14 cellular contexts compared by ENCODE assay signal in the genomic region with DNA sequence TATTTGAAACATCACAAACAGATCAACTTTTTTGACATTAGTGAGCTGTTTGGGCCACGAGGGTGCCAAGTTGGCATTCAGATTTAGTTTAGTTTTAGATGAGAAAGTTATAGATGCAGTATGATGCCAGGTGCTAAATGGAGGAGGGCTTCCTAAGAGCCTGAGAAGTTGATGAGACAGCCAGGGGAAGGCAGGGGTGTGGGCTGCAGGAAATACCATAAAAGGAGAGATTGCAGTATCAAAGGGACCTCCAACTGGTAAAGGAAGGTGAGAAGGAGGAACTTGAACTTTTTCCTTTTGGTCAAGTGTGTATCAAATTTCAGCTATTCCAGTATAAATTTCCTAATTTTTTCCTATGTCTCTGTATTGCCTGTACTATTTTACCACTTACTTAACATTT. TPM values are rescaled to one million over a fixed set of nuclear protein-coding genes. Genes with fewer than 3 reads are reported as not detected.
DNase-seq lines count a peak whose midpoint lies in the region; ATAC-seq and TF ChIP-seq lines count a peak whose summit lies in the region.
"Had no signal": no experiment of that assay in that cellular context is flagged by ENCODE, and none has a peak within 500 bp of the region (broad histone marks: within the 10 kb centered on the region; RNA-seq: fewer than 3 reads in every experiment).

No MANE protein-coding gene starts in this region.

- peak in 1 of 2 donors; percentile 52 for DNase-seq in cardiac muscle cell (ENCODE audit: low read depth in 1 of 2, low spot score in 1 of 2)
- no peak for DNase-seq in right cardiac atrium
- peak; percentile 39 for DNase-seq in M059J (ENCODE audit: low read depth)
- DNase-seq in activated naive CD8-positive, alpha-beta T cell treated with anti-CD3 and anti-CD28 coated beads for 36 hours = peak; percentile 5
- DNase-seq in progenitor cell of endocrine pancreas (ENCODE audit: low spot score, unreplicated experiment) = no peak
- no peak for DNase-seq in activated gamma-delta T cell treated with Interleukin-2 at 50 U/mL for 16 hours
- no peak for DNase-seq in coronary artery (ENCODE audit: low spot score)
- no peak for DNase-seq in amygdala (lab: John Stamatoyannopoulos, UW)
- DNase-seq: KG1, NCI-H526, T-helper 9 cell, testis had no signal

- H3K27me3 ChIP-seq in cardiac muscle cell (no peaks in the 10 kb centered on the region), right cardiac atrium (ENCODE audit: control insufficient read depth, insufficient read depth) (no peaks in the 10 kb centered on the region)
- H3K27me3 ChIP-seq: testis had no signal

- TF ChIP-seq CTCF in cardiac muscle cell (IDR thresholded peaks at IDR 0.05; ENCODE audit: low read depth, low read length) = no peak
- no peak for TF ChIP-seq CTCF in progenitor cell of endocrine pancreas (IDR thresholded peaks at IDR 0.05; ENCODE audit: unreplicated experiment)
- no peak for TF ChIP-seq CTCF in coronary artery (IDR thresholded peaks at IDR 0.05)

- H3K9me3 Mint-ChIP-seq in activated naive CD8-positive, alpha-beta T cell treated with anti-CD3 and anti-CD28 coated beads for 36 hours = peaks cover 3% of the 10 kb centered on the region
- H3K9me3 Mint-ChIP-seq in progenitor cell of endocrine pancreas (ENCODE audit: low read depth) = no peaks in the 10 kb centered on the region

- H3K27ac Mint-ChIP-seq in activated naive CD8-positive, alpha-beta T cell treated with anti-CD3 and anti-CD28 coated beads for 36 hours = no peak overlapping the region
- H3K27ac Mint-ChIP-seq in progenitor cell of endocrine pancreas = peak overlapping the region; percentile 33
- H3K27ac Mint-ChIP-seq: CD14-positive monocyte had no signal

- no peaks in the 10 kb centered on the region for H3K9me3 ChIP-seq in cardiac muscle cell (ENCODE audit: low read depth)
- no peaks in the 10 kb centered on the region for H3K9me3 ChIP-seq in right cardiac atrium (ENCODE audit: control insufficient read depth, low read length)
- H3K9me3 ChIP-seq: testis had no signal

- H3K4me3 ChIP-seq in cardiac muscle cell (peak overlapping the region; percentile 95), right cardiac atrium (ENCODE audit: low read length) (no peak overlapping the region), coronary artery (no peak overlapping the region)
- H3K4me3 ChIP-seq: lung had no signal

- peaks cover 16% of the 10 kb centered on the region for H3K4me1 ChIP-seq in cardiac muscle cell (ENCODE audit: low read depth)
- peaks cover 3% of the 10 kb centered on the region for H3K4me1 ChIP-seq in right cardiac atrium (ENCODE audit: control insufficient read depth, insufficient read depth, low read length)

- ATAC-seq in right cardiac atrium = no peak

- H3K36me3 ChIP-seq in cardiac muscle cell = no peaks in the 10 kb centered on the region

- intact Hi-C loops in right cardiac atrium (cut with DNase I) = loop anchor here in 2 of 4 donors (10.0 kb wide), 3 partner anchors 93 to 277 kb away; no protein-coding TSS in a partner anchor

- no peaks in the 10 kb centered on the region for H3K27me3 Mint-ChIP-seq in activated naive CD8-positive, alpha-beta T cell treated with anti-CD3 and anti-CD28 coated beads for 36 hours
- H3K27me3 Mint-ChIP-seq in progenitor cell of endocrine pancreas = peaks cover 38% of the 10 kb centered on the region

- no peaks in the 10 kb centered on the region for H3K36me3 Mint-ChIP-seq in activated naive CD8-positive, alpha-beta T cell treated with anti-CD3 and anti-CD28 coated beads for 36 hours
- H3K36me3 Mint-ChIP-seq in progenitor cell of endocrine pancreas (ENCODE audit: insufficient read depth) = no peaks in the 10 kb centered on the region

- 69% methylated on average over 1 of the region's 1 CpG for WGBS in right cardiac atrium

- H3K27ac ChIP-seq in cardiac muscle cell (no peak overlapping the region), right cardiac atrium (ENCODE audit: low read length) (no peak overlapping the region), coronary artery (no peak overlapping the region)
- H3K27ac ChIP-seq: testis had no signal

- peak overlapping the region; percentile 89 for H3K4me3 Mint-ChIP-seq in activated naive CD8-positive, alpha-beta T cell treated with anti-CD3 and anti-CD28 coated beads for 36 hours
- H3K4me3 Mint-ChIP-seq in progenitor cell of endocrine pancreas (ENCODE audit: low read depth) = peak overlapping the region; percentile 86

- peaks cover 25% of the 10 kb centered on the region for H3K4me1 Mint-ChIP-seq in activated naive CD8-positive, alpha-beta T cell treated with anti-CD3 and anti-CD28 coated beads for 36 hours
- peaks cover 29% of the 10 kb centered on the region for H3K4me1 Mint-ChIP-seq in progenitor cell of endocrine pancreas (ENCODE audit: low read depth)

RNA-seq across cellular contexts. Expression of a gene that starts 2.0 kb away (rescaled TPM):
- total RNA-seq in cardiac muscle cell (26.4 and 55.1 TPM in 2 replicates), right cardiac atrium (10 to 100 TPM; 17.1 to 27.4 (median 22.8) TPM), progenitor cell of endocrine pancreas (15.7 and 17.7 TPM in 2 replicates)
- polyA plus RNA-seq in cardiac muscle cell (32.6 and 32.8 TPM in 2 replicates), right cardiac atrium (8.1 TPM)
- total RNA-seq in M059J (2014; rRNA removed; shearing (Covaris generic)) = 12.7 and 26.3 TPM in 2 replicates
- total RNA-seq in activated naive CD8-positive, alpha-beta T cell treated with anti-CD3 and anti-CD28 coated beads for 36 hours = 10 to 100 TPM; 21.3 to 24.6 TPM

Comparison
In these comparisons a context has a peak if more than half of its experiments do, and no peak if none do; other contexts are left out.
1. DNase-seq: peak in M059J (single experiment) and activated naive CD8-positive, alpha-beta T cell treated with anti-CD3 and anti-CD28 coated beads for 36 hours (single experiment); none in right cardiac atrium (0 of 3), progenitor cell of endocrine pancreas (single experiment), activated gamma-delta T cell treated with Interleukin-2 at 50 U/mL for 16 hours (single experiment), coronary artery (single experiment) and amygdala (0 of 56).